Comparison of ENCODE assay signal across 1 cellular context in genomic region chr15:58415636-58416035, GRCh38.
A peak's percentile ranks its signal among the peaks of the same experiment; 100 is the strongest.
TF ChIP-seq lines count a peak whose summit lies in the region.

No MANE protein-coding gene starts in this region.

TF ChIP-seq in IMR-90, 13 proteins besides CTCF, POLR2A, EP300 and RAD21:
- peak; percentile 90 for TF ChIP-seq CEBPB (IDR thresholded peaks at IDR 0.05; ENCODE audit: low read depth, low read length)
- TF ChIP-seq NFE2L2 (IDR thresholded peaks at IDR 0.05; ENCODE audit: low read depth, low read length), result no peak
